8 cellular contexts compared by ENCODE assay signal in the genomic region with DNA sequence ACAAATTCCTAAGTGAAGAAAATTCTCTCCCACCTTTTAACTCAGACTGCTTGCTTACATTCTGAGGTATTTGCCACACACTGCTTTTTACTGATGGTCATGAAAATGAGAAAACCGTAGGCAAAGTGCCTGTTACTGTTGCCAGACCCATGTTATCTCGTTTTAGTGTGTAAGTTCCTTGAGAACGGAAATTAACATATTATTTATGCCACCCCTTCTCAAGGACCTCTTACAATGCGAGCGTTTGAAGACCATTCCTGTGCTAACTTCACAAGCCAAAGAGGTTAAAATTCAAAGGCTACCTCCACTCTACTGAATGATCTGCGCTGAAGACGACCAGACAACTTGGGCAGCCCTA. TPM values are rescaled to one million over a fixed set of nuclear protein-coding genes. Genes with fewer than 3 reads are reported as not detected.
DNase-seq lines count a peak whose midpoint lies in the region; ATAC-seq and TF ChIP-seq lines count a peak whose summit lies in the region.

No MANE protein-coding gene starts in this region.

- no peaks in the 10 kb centered on the region for H3K27me3 Mint-ChIP-seq in natural killer cell (ENCODE audit: low read depth in 2 of 2)

- 3% methylated on average over 7 of the region's 7 CpGs for WGBS in HUES64

- no peaks in the 10 kb centered on the region for H3K36me3 Mint-ChIP-seq in natural killer cell

- H3K27ac Mint-ChIP-seq in natural killer cell: peak overlapping the region; percentile 99

- ATAC-seq in natural killer cell: no peak
- no peak for ATAC-seq in GM19463 (IDR thresholded peaks at IDR 0.05; ENCODE audit: unreplicated experiment)

- H3K27me3 ChIP-seq in HUES64 (ENCODE audit: insufficient read depth, low read length): no peaks in the 10 kb centered on the region
- no peaks in the 10 kb centered on the region for H3K27me3 ChIP-seq in colonic mucosa

- intact Hi-C loops in colonic mucosa (cut with DNase I): no loop called here
- intact Hi-C loops in natural killer cell (cut with micrococcal nuclease): no loop called here

- H3K4me3 ChIP-seq in AG10803 (ENCODE audit: low read length) (peak overlapping the region; percentile 96), HUES64 (ENCODE audit: low read length) (peak overlapping the region; percentile 98), colonic mucosa (peak overlapping the region; percentile 90)

- TF ChIP-seq CTCF in AG10803 (conservative IDR thresholded peaks at IDR 0.05; ENCODE audit: low read length) (no peak), colonic mucosa (IDR thresholded peaks at IDR 0.05) (no peak), natural killer cell (IDR thresholded peaks at IDR 0.05) (no peak)

- H3K4me3 Mint-ChIP-seq in natural killer cell: peak overlapping the region; percentile 98

- no peaks in the 10 kb centered on the region for H3K9me3 Mint-ChIP-seq in natural killer cell

- H3K27ac ChIP-seq in HUES64 (ENCODE audit: low read depth, low read length) (peak overlapping the region; percentile 97), colonic mucosa (peak overlapping the region; percentile 93)

- H3K9me3 ChIP-seq in HUES64 (ENCODE audit: insufficient read depth, low read depth, low read length): no peaks in the 10 kb centered on the region
- no peaks in the 10 kb centered on the region for H3K9me3 ChIP-seq in colonic mucosa

- H3K4me1 ChIP-seq in HUES64 (ENCODE audit: insufficient read depth, low read length) (peaks cover 7% of the 10 kb centered on the region; the same call in 1 of the 2 replicates), colonic mucosa (peaks cover 10% of the 10 kb centered on the region)

- DNase-seq in AG10803 (ENCODE audit: low read depth): no peak
- DNase-seq in colonic mucosa: no peak
- no peak for DNase-seq in natural killer cell
- no peak for DNase-seq in NCI-H187 (lab: John Stamatoyannopoulos, UW)
- DNase-seq in cortex of kidney (lab: John Stamatoyannopoulos, UW): no peak
- DNase-seq in stimulated activated CD4-positive, alpha-beta T cell treated with anti-CD3 and anti-CD28 coated beads, Interleukin-4, amount 100 ng/mL, for 1 hour: no peak

- peak overlapping the region; percentile 98 for H3K9ac ChIP-seq in HUES64 (ENCODE audit: low read depth, low read length)
- peak overlapping the region; percentile 91 to 93 for H3K9ac ChIP-seq in colonic mucosa (ENCODE audit: low read depth in 2 of 2, low read length in 2 of 2)

- H3K36me3 ChIP-seq in HUES64 (ENCODE audit: insufficient read depth, low read length): peaks cover 23% of the 10 kb centered on the region
- H3K36me3 ChIP-seq in colonic mucosa: no peaks in the 10 kb centered on the region

- H3K4me1 Mint-ChIP-seq in natural killer cell: peaks cover 50% of the 10 kb centered on the region in 2 donors

RNA-seq across cellular contexts. Expression of gene NVL, which starts 0.5 kb away (rescaled TPM):
- 34.7 TPM for polyA plus RNA-seq in HUES64 (2013, experiment 1 of 2)
- 31.4 TPM for polyA plus RNA-seq in HUES64 (2013, experiment 2 of 2)
- total RNA-seq in colonic mucosa (10 to 100 TPM; 39.4 to 51.5 TPM), natural killer cell (10 to 100 TPM; 28.1 to 39.5 (median 32.4) TPM)

RNA-seq across cellular contexts. Expression of gene CNIH4, which starts 27.2 kb away (rescaled TPM):
- 83.0 TPM for polyA plus RNA-seq in HUES64 (2013, experiment 1 of 2)
- polyA plus RNA-seq in HUES64 (2013, experiment 2 of 2): 83.4 TPM
- total RNA-seq in colonic mucosa (10 to 100 TPM; 53.0 to 80.6 TPM), natural killer cell (10 to 100 TPM; 20.4 to 32.4 (median 27.3) TPM)
